20 cellular contexts compared by ENCODE assay signal in the genomic region with DNA sequence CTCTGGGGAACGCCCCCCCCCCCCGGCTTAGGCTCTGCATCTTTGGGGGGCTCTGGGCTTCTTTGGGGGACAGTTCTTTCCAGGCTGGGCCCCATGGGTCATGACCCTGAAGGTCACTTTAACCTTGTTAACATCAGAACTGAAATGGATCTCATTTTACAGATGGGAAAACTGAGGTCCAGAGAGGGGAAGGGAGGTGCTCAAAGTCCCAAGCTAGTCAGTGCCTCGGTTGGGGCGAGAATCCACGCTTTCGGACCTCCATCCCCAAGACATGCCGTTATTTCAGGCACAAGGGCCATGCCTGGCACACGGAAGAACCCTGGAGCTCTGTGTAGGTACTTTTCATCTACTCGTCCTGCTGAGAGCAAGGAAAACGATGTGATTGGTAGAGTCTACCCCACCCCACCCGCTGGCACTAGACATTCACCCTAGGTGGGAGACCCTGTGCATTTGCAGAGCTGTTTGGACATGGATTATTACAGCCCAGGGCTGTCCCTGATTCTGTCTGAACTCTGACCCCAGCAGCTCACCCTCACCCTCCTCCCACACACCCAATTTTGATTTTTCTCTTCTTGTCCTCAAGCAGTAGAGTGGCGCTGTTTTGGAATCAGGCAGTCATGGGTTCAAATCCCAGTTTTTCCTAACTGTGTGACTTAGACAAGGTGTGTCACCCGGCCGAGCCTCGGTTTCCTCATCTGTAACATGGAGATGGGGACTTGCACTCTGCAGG.
"Had no signal": no experiment of that assay in that cellular context is flagged by ENCODE, and none has a peak within 500 bp of the region (broad histone marks: within the 10 kb centered on the region; RNA-seq: fewer than 3 reads in every experiment).

No MANE protein-coding gene starts in this region.

- H2AFZ ChIP-seq: PC-9 had no signal

- H3K36me3 Mint-ChIP-seq: activated naive CD4-positive, alpha-beta T cell treated with anti-CD3 and anti-CD28 coated beads, Interleukin-2, amount 50 U/mL, for 72 hours had no signal

- H3K27me3 ChIP-seq: brain microvascular endothelial cell, cardiac muscle cell had no signal

- H3K36me3 ChIP-seq: brain microvascular endothelial cell, cardiac muscle cell had no signal

- H3K27ac ChIP-seq: brain microvascular endothelial cell, cardiac muscle cell, PC-9 had no signal

- DNase-seq: activated CD4-positive, alpha-beta T cell treated with anti-CD3 and anti-CD28 coated beads for 48 hours; activated CD4-positive, alpha-beta T cell treated with anti-CD3 and anti-CD28 coated beads, Interleukin-2, amount 50 U/mL, for 4 hours; activated CD4-positive, CD25-positive, alpha-beta regulatory T cell treated with anti-CD3 and anti-CD28 coated beads, Interleukin-2, amount 50 U/mL, for 72 hours; activated CD8-positive, alpha-beta memory T cell treated with anti-CD3 and anti-CD28 coated beads, Interleukin-2, amount 50 U/mL, for 48 hours; activated CD8-positive, alpha-beta T cell treated with anti-CD3 and anti-CD28 coated beads, Interleukin-2, amount 10 ng/mL, durations not matched to agents 7 days and 5 days; activated effector memory CD4-positive, alpha-beta T cell treated with anti-CD3 and anti-CD28 coated beads, Interleukin-2, amount 50 U/mL, for 16 hours; activated naive CD4-positive, alpha-beta T cell treated with Interleukin-2 at 50 U/mL for 16 hours; activated T-cell treated with anti-CD3 and anti-CD28 coated beads, Interleukin-2, amount 50 U/mL, for 1 hour; brain microvascular endothelial cell; Kasumi-1; NCI-H1048; NCI-H187 treated with DMSO at 0.1 percent for 48 hours; NCI-H2081 treated with DMSO at 0.1 percent for 48 hours; NCI-H446; NCI-H524 treated with DMSO at 0.1 percent for 48 hours; PC-9 had no signal

- H3K4me3 ChIP-seq: cardiac muscle cell, PC-9 had no signal

- H3K9me3 Mint-ChIP-seq: activated T-helper 1 cell treated with anti-CD3 and anti-CD28 coated beads, Interleukin-12 subunit alpha, Interleukin-12 subunit beta, Interleukin-2, Interleukin-4 antibody, amounts not matched to agents 30 ng/mL and 10 ng/mL and 1 ng/mL, durations not matched to agents 14 hours and 24 hours and 36 hours; T-helper 1 cell treated with Interleukin-12 subunit alpha and Interleukin-12 subunit beta and Interleukin-4 antibody, amounts not matched to agents 30 μg/mL and 1 μg/mL, for 36 hours had no signal

- H3K4me2 ChIP-seq: PC-9 had no signal

- ATAC-seq: activated CD8-positive, alpha-beta T cell treated with anti-CD3 and anti-CD28 coated beads, Interleukin-2, amount 10 ng/mL, durations not matched to agents 7 days and 5 days; activated naive CD4-positive, alpha-beta T cell treated with anti-CD3 and anti-CD28 coated beads, Interleukin-2, amount 50 U/mL, for 72 hours had no signal

- H3K27ac Mint-ChIP-seq: activated CD8-positive, alpha-beta T cell treated with anti-CD3 and anti-CD28 coated beads, Interleukin-2, amount 10 ng/mL, durations not matched to agents 7 days and 5 days; activated naive CD4-positive, alpha-beta T cell treated with anti-CD3 and anti-CD28 coated beads, Interleukin-2, amount 50 U/mL, for 72 hours; activated T-helper 1 cell treated with anti-CD3 and anti-CD28 coated beads, Interleukin-12 subunit alpha, Interleukin-12 subunit beta, Interleukin-2, Interleukin-4 antibody, amounts not matched to agents 30 ng/mL and 10 ng/mL and 1 ng/mL, durations not matched to agents 14 hours and 24 hours and 36 hours; T-helper 1 cell treated with Interleukin-12 subunit alpha and Interleukin-12 subunit beta and Interleukin-4 antibody, amounts not matched to agents 30 μg/mL and 1 μg/mL, for 36 hours had no signal

- H3K4me3 Mint-ChIP-seq: activated CD8-positive, alpha-beta T cell treated with anti-CD3 and anti-CD28 coated beads, Interleukin-2, amount 10 ng/mL, durations not matched to agents 7 days and 5 days; activated T-helper 1 cell treated with anti-CD3 and anti-CD28 coated beads, Interleukin-12 subunit alpha, Interleukin-12 subunit beta, Interleukin-2, Interleukin-4 antibody, amounts not matched to agents 30 ng/mL and 10 ng/mL and 1 ng/mL, durations not matched to agents 14 hours and 24 hours and 36 hours; T-helper 1 cell treated with Interleukin-12 subunit alpha and Interleukin-12 subunit beta and Interleukin-4 antibody, amounts not matched to agents 30 μg/mL and 1 μg/mL, for 36 hours had no signal
